ENCODE assay signal across 13 cellular contexts in the genomic region with DNA sequence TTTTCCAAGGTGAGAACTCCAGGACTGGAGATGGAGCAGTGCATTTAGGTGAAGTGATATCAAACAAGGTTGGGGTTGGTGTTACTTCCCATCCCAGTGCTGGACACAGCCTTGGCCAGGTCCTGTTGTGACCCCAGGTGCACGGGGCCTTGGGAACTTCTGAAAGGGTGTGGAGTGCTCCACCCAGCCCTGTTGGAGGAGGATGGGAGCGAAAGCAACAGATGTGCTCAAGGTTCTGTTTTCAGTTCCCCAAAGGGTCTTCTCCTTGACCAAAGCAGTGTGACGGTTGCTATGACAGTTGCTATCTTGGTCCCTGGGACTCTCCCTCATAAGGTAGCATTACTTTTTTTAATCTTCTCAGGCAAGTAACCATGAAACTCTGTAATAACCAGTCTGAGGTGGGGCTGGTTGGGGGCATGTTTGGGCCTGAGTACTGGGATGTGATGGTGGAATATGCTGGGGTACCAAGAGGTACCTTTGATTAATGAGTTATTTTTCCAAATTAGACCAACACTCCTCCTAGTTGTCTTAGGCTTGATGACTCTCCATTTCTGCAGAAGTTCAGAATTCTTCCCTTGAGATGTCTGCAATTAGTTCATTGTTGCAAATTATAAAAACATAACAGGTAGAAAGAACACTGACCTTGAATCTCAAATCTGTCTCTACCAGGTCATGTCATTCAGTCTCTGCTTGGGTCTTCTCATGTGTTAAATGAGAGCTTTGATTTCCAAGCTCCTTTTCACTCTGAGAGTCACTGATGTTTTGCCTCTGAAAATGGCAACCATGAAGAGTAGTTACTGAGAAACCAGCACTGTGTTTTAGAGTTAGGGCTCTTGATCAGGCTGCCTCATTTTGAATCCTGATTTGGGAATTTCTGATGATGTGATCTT.
DNase-seq lines count a peak whose midpoint lies in the region; ATAC-seq and TF ChIP-seq lines count a peak whose summit lies in the region.
"Had no signal": no experiment of that assay in that cellular context is flagged by ENCODE, and none has a peak within 500 bp of the region (broad histone marks: within the 10 kb centered on the region; RNA-seq: fewer than 3 reads in every experiment).

No MANE protein-coding gene starts in this region.

- DNase-seq in effector memory CD8-positive, alpha-beta T cell: no peak
- DNase-seq in retina (no peak), NCI-H226 (no peak), NCI-H748 treated with DMSO at 0.1 percent for 48 hours (lab: John Stamatoyannopoulos, UW) (no peak)
- DNase-seq in activated CD8-positive, alpha-beta T cell treated with anti-CD3 and anti-CD28 coated beads for 36 hours: no peak
- DNase-seq: activated CD4-positive, alpha-beta T cell treated with anti-CD3 and anti-CD28 coated beads for 48 hours; adrenal gland; MG63; nucleus accumbens; PC-9 had no signal

- H3K4me3 Mint-ChIP-seq in effector memory CD8-positive, alpha-beta T cell: no peak overlapping the region
- H3K4me3 Mint-ChIP-seq in activated CD8-positive, alpha-beta T cell treated with anti-CD3 and anti-CD28 coated beads for 36 hours: no peak overlapping the region

- intact Hi-C loops in activated CD8-positive, alpha-beta T cell treated with anti-CD3 and anti-CD28 coated beads for 36 hours (cut with micrococcal nuclease): no loop called here

- no peak for TF ChIP-seq CTCF in activated CD8-positive, alpha-beta T cell treated with anti-CD3 and anti-CD28 coated beads for 36 hours (IDR thresholded peaks at IDR 0.05)

- H3K9me3 Mint-ChIP-seq in effector memory CD8-positive, alpha-beta T cell: no peaks in the 10 kb centered on the region
- no peaks in the 10 kb centered on the region for H3K9me3 Mint-ChIP-seq in activated CD8-positive, alpha-beta T cell treated with anti-CD3 and anti-CD28 coated beads for 36 hours

- CTCF ChIA-PET in activated CD8-positive, alpha-beta T cell treated with anti-CD3 and anti-CD28 coated beads for 36 hours (lab: Charles Lee): interaction anchor here (1.4 to 1.5 kb wide), 2 partner anchors 13 to 28 kb away, joined by 3 read pairs; no protein-coding TSS in a partner anchor

- peaks cover 42 to 58% of the 10 kb centered on the region in 2 donors for H3K27me3 Mint-ChIP-seq in effector memory CD8-positive, alpha-beta T cell
- peaks cover 5% of the 10 kb centered on the region for H3K27me3 Mint-ChIP-seq in activated CD8-positive, alpha-beta T cell treated with anti-CD3 and anti-CD28 coated beads for 36 hours

- ATAC-seq in GM18868 (IDR thresholded peaks at IDR 0.05; ENCODE audit: unreplicated experiment) (peak; percentile 90), GM21528 (IDR thresholded peaks at IDR 0.05; ENCODE audit: low FRiP score, unreplicated experiment) (peak; percentile 79), HG03196 (IDR thresholded peaks at IDR 0.05; ENCODE audit: unreplicated experiment) (peak; percentile 80)
- peak; percentile 39 for ATAC-seq in effector memory CD8-positive, alpha-beta T cell (replicated peaks)
- ATAC-seq in activated CD8-positive, alpha-beta T cell treated with anti-CD3 and anti-CD28 coated beads for 36 hours: no peak

- H3K27ac Mint-ChIP-seq in effector memory CD8-positive, alpha-beta T cell: no peak overlapping the region
- no peak overlapping the region for H3K27ac Mint-ChIP-seq in activated CD8-positive, alpha-beta T cell treated with anti-CD3 and anti-CD28 coated beads for 36 hours

- POLR2A ChIA-PET in activated CD8-positive, alpha-beta T cell treated with anti-CD3 and anti-CD28 coated beads for 36 hours (lab: Charles Lee): interaction anchor here (0.7 to 1.0 kb wide), 2 partner anchors 15 to 20 kb away, joined by 3 read pairs; no protein-coding TSS in a partner anchor

- H3K4me1 Mint-ChIP-seq in effector memory CD8-positive, alpha-beta T cell (ENCODE audit: low read depth in 2 of 2): no peaks in the 10 kb centered on the region
- H3K4me1 Mint-ChIP-seq in activated CD8-positive, alpha-beta T cell treated with anti-CD3 and anti-CD28 coated beads for 36 hours (ENCODE audit: low read depth): no peaks in the 10 kb centered on the region

- no peaks in the 10 kb centered on the region for H3K36me3 Mint-ChIP-seq in effector memory CD8-positive, alpha-beta T cell (ENCODE audit: insufficient read depth)
- H3K36me3 Mint-ChIP-seq in activated CD8-positive, alpha-beta T cell treated with anti-CD3 and anti-CD28 coated beads for 36 hours (ENCODE audit: low read depth): no peaks in the 10 kb centered on the region
